ENCODE assay signal across 11 cellular contexts in the genomic region with DNA sequence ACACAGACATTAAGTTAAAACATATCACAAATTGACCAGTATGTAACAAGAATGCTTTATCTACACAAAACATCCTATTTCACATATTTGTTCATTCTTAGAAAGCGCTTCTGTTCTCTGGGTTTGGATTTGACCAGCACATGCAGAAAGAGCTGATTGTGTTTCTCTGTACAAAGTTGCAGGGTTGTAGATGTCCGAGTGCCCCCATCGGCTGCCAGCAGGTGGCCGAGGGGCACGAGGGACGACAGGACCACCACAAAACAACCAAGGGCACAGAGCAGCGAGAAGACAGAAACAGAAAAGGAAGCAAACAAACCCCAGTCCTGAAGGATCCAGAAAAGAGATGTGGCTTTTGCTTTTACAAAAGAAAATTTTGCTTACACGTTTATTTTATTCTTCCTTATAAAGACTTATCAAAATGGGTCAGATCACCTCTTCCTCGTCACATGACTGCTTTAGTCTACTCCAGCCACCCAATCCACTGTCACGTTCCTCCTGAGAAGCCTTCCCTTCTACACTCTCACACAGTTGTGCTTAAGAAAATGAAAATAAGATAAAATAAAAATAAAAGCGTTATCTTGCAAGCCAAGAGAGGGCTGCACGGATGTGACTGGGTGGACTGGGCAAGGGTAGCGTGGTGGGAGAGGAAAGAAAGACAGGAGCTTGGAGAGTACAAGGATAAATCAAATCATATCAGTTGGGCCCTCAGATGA. TPM values are rescaled to one million over a fixed set of nuclear protein-coding genes. Genes with fewer than 3 reads are reported as not detected.
A peak's percentile ranks its signal among the peaks of the same experiment; 100 is the strongest.
DNase-seq lines count a peak whose midpoint lies in the region; ATAC-seq and TF ChIP-seq lines count a peak whose summit lies in the region.
"Had no signal": no experiment of that assay in that cellular context is flagged by ENCODE, and none has a peak within 500 bp of the region (broad histone marks: within the 10 kb centered on the region; RNA-seq: fewer than 3 reads in every experiment).

No MANE protein-coding gene starts in this region.

- peaks cover 12% of the 10 kb centered on the region for H3K4me1 Mint-ChIP-seq in activated T-helper 2 cell treated with anti-CD3 and anti-CD28 coated beads, Interferon-gamma antibody, Interleukin-2, Interleukin-4, amounts not matched to agents 10 μg/mL and 5 μg/mL and 100 μg/mL, durations not matched to agents 14 hours and 24 hours and 36 hours (ENCODE audit: low read depth)
- peaks cover 14 to 30% (median 22%) of the 10 kb centered on the region in 4 donors for H3K4me1 Mint-ChIP-seq in naive thymus-derived CD8-positive, alpha-beta T cell

- peaks cover 78% of the 10 kb centered on the region for H3K27me3 Mint-ChIP-seq in activated T-helper 2 cell treated with anti-CD3 and anti-CD28 coated beads, Interferon-gamma antibody, Interleukin-2, Interleukin-4, amounts not matched to agents 10 μg/mL and 5 μg/mL and 100 μg/mL, durations not matched to agents 14 hours and 24 hours and 36 hours (ENCODE audit: low read depth)
- H3K27me3 Mint-ChIP-seq in naive thymus-derived CD8-positive, alpha-beta T cell = peaks cover 51 to 86% (median 73%) of the 10 kb centered on the region in 5 donors

- peaks cover 51% of the 10 kb centered on the region for H3K27me3 ChIP-seq in DOHH2 (ENCODE audit: control insufficient read depth, low read length)
- H3K27me3 ChIP-seq in HUES64 (ENCODE audit: insufficient read depth, low read length) = peaks cover 100% of the 10 kb centered on the region

- H3K9me3 ChIP-seq in DOHH2 (ENCODE audit: control insufficient read depth, insufficient read depth, low read length) (no peaks in the 10 kb centered on the region), HUES64 (ENCODE audit: insufficient read depth, low read depth, low read length) (no peaks in the 10 kb centered on the region)

- H4K20me1 ChIP-seq in DOHH2 (ENCODE audit: control insufficient read depth, insufficient read depth, low read depth, low read length) = no peaks in the 10 kb centered on the region

- no peaks in the 10 kb centered on the region for H3F3A ChIP-seq in DOHH2 (ENCODE audit: control insufficient read depth, insufficient read depth)

- no peak overlapping the region for H3K4me3 ChIP-seq in DOHH2 (ENCODE audit: low read length)
- peak overlapping the region; percentile 47 for H3K4me3 ChIP-seq in HUES64 (ENCODE audit: low read length)
- H3K4me3 ChIP-seq: lung had no signal

- H3K36me3 Mint-ChIP-seq in activated T-helper 2 cell treated with anti-CD3 and anti-CD28 coated beads, Interferon-gamma antibody, Interleukin-2, Interleukin-4, amounts not matched to agents 10 μg/mL and 5 μg/mL and 100 μg/mL, durations not matched to agents 14 hours and 24 hours and 36 hours (ENCODE audit: low read depth) = no peaks in the 10 kb centered on the region
- H3K36me3 Mint-ChIP-seq in naive thymus-derived CD8-positive, alpha-beta T cell = peaks cover 1 to 36% (median 10%) of the 10 kb centered on the region in 3 donors

- peak overlapping the region; percentile 68 for H3K4me3 Mint-ChIP-seq in activated T-helper 2 cell treated with anti-CD3 and anti-CD28 coated beads, Interferon-gamma antibody, Interleukin-2, Interleukin-4, amounts not matched to agents 10 μg/mL and 5 μg/mL and 100 μg/mL, durations not matched to agents 14 hours and 24 hours and 36 hours (ENCODE audit: low read depth)
- H3K4me3 Mint-ChIP-seq in naive thymus-derived CD8-positive, alpha-beta T cell = peak overlapping the region; percentile 67 to 90 (median 84)

- no peak overlapping the region for H3K9ac ChIP-seq in HUES64 (ENCODE audit: low read depth, low read length)

- H3K4me1 ChIP-seq in DOHH2 (ENCODE audit: control insufficient read depth, low read length) (peaks cover 9% of the 10 kb centered on the region; the same call in 1 of the 2 replicates), HUES64 (ENCODE audit: insufficient read depth, low read length) (peaks cover 13% of the 10 kb centered on the region)

- no peak overlapping the region for H3K27ac Mint-ChIP-seq in activated T-helper 2 cell treated with anti-CD3 and anti-CD28 coated beads, Interferon-gamma antibody, Interleukin-2, Interleukin-4, amounts not matched to agents 10 μg/mL and 5 μg/mL and 100 μg/mL, durations not matched to agents 14 hours and 24 hours and 36 hours
- peak overlapping the region in 1 of 10 donors; percentile 71 for H3K27ac Mint-ChIP-seq in naive thymus-derived CD8-positive, alpha-beta T cell

- H3K4me2 ChIP-seq in DOHH2 (ENCODE audit: low read length) = no peak overlapping the region

- no peaks in the 10 kb centered on the region for H3K36me3 ChIP-seq in DOHH2 (ENCODE audit: control insufficient read depth, low read length)
- no peaks in the 10 kb centered on the region for H3K36me3 ChIP-seq in HUES64 (ENCODE audit: insufficient read depth, low read length)

- ATAC-seq in naive thymus-derived CD8-positive, alpha-beta T cell = peak in 1 of 2 donors; percentile 3
- ATAC-seq in GM21717 (IDR thresholded peaks at IDR 0.05; ENCODE audit: unreplicated experiment) = no peak

- intact Hi-C loops in activated T-helper 2 cell treated with anti-CD3 and anti-CD28 coated beads, Interferon-gamma antibody, Interleukin-2, Interleukin-4, amounts not matched to agents 10 μg/mL and 5 μg/mL and 100 μg/mL, durations not matched to agents 14 hours and 24 hours and 36 hours (cut with micrococcal nuclease) = loop anchor here (1.0 kb wide), 1 partner anchor 11 kb away; no protein-coding TSS in a partner anchor

- TF ChIP-seq CTCF in DOHH2 (IDR thresholded peaks at IDR 0.05; ENCODE audit: low read depth, low read length, poor library complexity, severe bottlenecking) = peak; percentile 14

- no peak for DNase-seq in activated T-helper 2 cell treated with anti-CD3 and anti-CD28 coated beads, Interferon-gamma antibody, Interleukin-2, Interleukin-4, amounts not matched to agents 10 μg/mL and 5 μg/mL and 100 μg/mL, durations not matched to agents 14 hours and 24 hours and 36 hours (ENCODE audit: low spot score)
- no peak for DNase-seq in naive thymus-derived CD8-positive, alpha-beta T cell
- DNase-seq in COR-L47 (lab: John Stamatoyannopoulos, UW) (no peak), Kasumi-1 (lab: John Stamatoyannopoulos, UW) (no peak), NCI-H146 treated with DMSO at 0.1 percent for 48 hours (lab: John Stamatoyannopoulos, UW; ENCODE audit: unreplicated experiment) (no peak)
- DNase-seq: activated CD4-positive, alpha-beta T cell treated with anti-CD3 and anti-CD28 coated beads, Interleukin-2, amount 50 U/mL, for 1 hour; NCI-H1092 had no signal

- no peaks in the 10 kb centered on the region for H3K9me3 Mint-ChIP-seq in activated T-helper 2 cell treated with anti-CD3 and anti-CD28 coated beads, Interferon-gamma antibody, Interleukin-2, Interleukin-4, amounts not matched to agents 10 μg/mL and 5 μg/mL and 100 μg/mL, durations not matched to agents 14 hours and 24 hours and 36 hours
- H3K9me3 Mint-ChIP-seq in naive thymus-derived CD8-positive, alpha-beta T cell = peaks cover 2 to 46% (median 19%) of the 10 kb centered on the region in 9 donors

- WGBS in HUES64 = 7% methylated on average over 13 of the region's 13 CpGs

- no peaks in the 10 kb centered on the region for H3K9me2 ChIP-seq in DOHH2 (replicated peaks; ENCODE audit: control insufficient read depth, low read length)

- H3K79me2 ChIP-seq in DOHH2 (ENCODE audit: control insufficient read depth, low read length) = no peaks in the 10 kb centered on the region

- no peak overlapping the region for H3K27ac ChIP-seq in DOHH2 (ENCODE audit: low read depth, low read length)
- no peak overlapping the region for H3K27ac ChIP-seq in HUES64 (ENCODE audit: low read depth, low read length)

- POLR2A ChIA-PET in naive thymus-derived CD8-positive, alpha-beta T cell (lab: Charles Lee) = interaction anchor here (0.9 kb wide), 1 partner anchor 8 kb away, joined by 3 read pairs; no protein-coding TSS in a partner anchor

RNA-seq across cellular contexts. Expression of a gene that starts 9.5 kb away (rescaled TPM):
- polyA plus RNA-seq in HUES64 (2013, experiment 1 of 2) = not detected
- not detected for polyA plus RNA-seq in HUES64 (2013, experiment 2 of 2)
- not detected in 2 replicates for total RNA-seq in activated T-helper 2 cell treated with anti-CD3 and anti-CD28 coated beads, Interferon-gamma antibody, Interleukin-2, Interleukin-4, amounts not matched to agents 10 μg/mL and 5 μg/mL and 100 μg/mL, durations not matched to agents 14 hours and 24 hours and 36 hours
- not detected for total RNA-seq in naive thymus-derived CD8-positive, alpha-beta T cell
- polyA plus RNA-seq in naive thymus-derived CD8-positive, alpha-beta T cell = not detected
- total RNA-seq: lung had no signal
- polyA plus RNA-seq: lung had no signal
